ENCODE assay signal across 34 cellular contexts in genomic region chr4:162767090-162767489, GRCh38.
"Had no signal": no experiment of that assay in that cellular context is flagged by ENCODE, and none has a peak within 500 bp of the region (broad histone marks: within the 10 kb centered on the region; RNA-seq: fewer than 3 reads in every experiment).

No MANE protein-coding gene starts in this region.

- H3K4me3 ChIP-seq: adrenal gland, body of pancreas, breast epithelium had no signal

- FAIRE-seq: astrocyte, TTC549 had no signal

- H3K36me3 ChIP-seq: adrenal gland, brain microvascular endothelial cell, breast epithelium had no signal

- H3K4me1 ChIP-seq: adrenal gland, body of pancreas, breast epithelium had no signal

- H3K9me3 ChIP-seq: adrenal gland, body of pancreas, breast epithelium had no signal

- ATAC-seq: activated CD8-positive, alpha-beta T cell treated with anti-CD3 and anti-CD28 coated beads for 36 hours; activated naive CD4-positive, alpha-beta T cell treated with anti-CD3 and anti-CD28 coated beads, Interleukin-2, amount 50 U/mL, for 72 hours; activated T-cell treated with anti-CD3 and anti-CD28 coated beads, Interleukin-2, amount 50 U/mL, for 4 hours; activated T-cell treated with anti-CD3 and anti-CD28 coated beads, Interleukin-2, amount 50 U/mL, for 72 hours; activated T-helper 17 cell treated with anti-CD3 and anti-CD28 coated beads, Interleukin-2, amount 50 U/mL, for 72 hours; body of pancreas had no signal

- DNase-seq: activated B cell treated with CpG ODN at 0.5 μM for 24 hours; activated CD4-positive, alpha-beta memory T cell treated with anti-CD3 and anti-CD28 coated beads for 36 hours; activated CD4-positive, alpha-beta T cell treated with anti-CD3 and anti-CD28 coated beads for 4 hours; activated CD4-positive, alpha-beta T cell treated with anti-CD3 and anti-CD28 coated beads, Interleukin-2, amount 10 ng/mL, durations not matched to agents 24 days and 14 days; activated CD4-positive, alpha-beta T cell treated with anti-CD3 and anti-CD28 coated beads, Interleukin-2, amount 50 U/mL, for 1 hour; activated CD4-positive, alpha-beta T cell treated with anti-CD3 and anti-CD28 coated beads, Interleukin-2, amount 50 U/mL, for 4 hours; activated CD4-positive, CD25-positive, alpha-beta regulatory T cell treated with anti-CD3 and anti-CD28 coated beads, Interleukin-2, amount 50 U/mL, for 72 hours; activated CD8-positive, alpha-beta memory T cell treated with anti-CD3 and anti-CD28 coated beads, Interleukin-2, amount 50 U/mL, for 4 hours; activated CD8-positive, alpha-beta T cell treated with anti-CD3 and anti-CD28 coated beads for 36 hours; activated effector memory CD4-positive, alpha-beta T cell treated with anti-CD3 and anti-CD28 coated beads, Interleukin-2, amount 50 U/mL, for 16 hours; activated gamma-delta T cell treated with Interleukin-2 at 50 U/mL for 16 hours; activated naive CD4-positive, alpha-beta T cell; activated naive CD4-positive, alpha-beta T cell treated with anti-CD3 and anti-CD28 coated beads for 36 hours; activated naive CD4-positive, alpha-beta T cell treated with anti-CD3 and anti-CD28 coated beads, Interleukin-2, amount 50 U/mL, for 16 hours; activated naive CD8-positive, alpha-beta T cell treated with anti-CD3 and anti-CD28 coated beads for 36 hours; activated T-cell treated with anti-CD3 and anti-CD28 coated beads for 4 hours; activated T-cell treated with anti-CD3 and anti-CD28 coated beads, Interleukin-2, amount 50 U/mL, for 1 hour; activated T-cell treated with anti-CD3 and anti-CD28 coated beads, Interleukin-2, amount 50 U/mL, for 4 hours; activated T-cell treated with anti-CD3 and anti-CD28 coated beads, Interleukin-2, amount 50 U/mL, for 72 hours; adrenal gland; amniotic stem cell; aorta; body of pancreas; brain microvascular endothelial cell; central memory CD4-positive, alpha-beta T cell; T-helper 1 cell; T-helper 2 cell; T-helper 9 cell had no signal

- H3K27me3 ChIP-seq: adrenal gland, body of pancreas, brain microvascular endothelial cell, breast epithelium had no signal

- H3K27ac ChIP-seq: adrenal gland, body of pancreas, brain microvascular endothelial cell, breast epithelium, VCaP had no signal
